Comparison of ENCODE assay signal across 1 cellular context in the genomic region with DNA sequence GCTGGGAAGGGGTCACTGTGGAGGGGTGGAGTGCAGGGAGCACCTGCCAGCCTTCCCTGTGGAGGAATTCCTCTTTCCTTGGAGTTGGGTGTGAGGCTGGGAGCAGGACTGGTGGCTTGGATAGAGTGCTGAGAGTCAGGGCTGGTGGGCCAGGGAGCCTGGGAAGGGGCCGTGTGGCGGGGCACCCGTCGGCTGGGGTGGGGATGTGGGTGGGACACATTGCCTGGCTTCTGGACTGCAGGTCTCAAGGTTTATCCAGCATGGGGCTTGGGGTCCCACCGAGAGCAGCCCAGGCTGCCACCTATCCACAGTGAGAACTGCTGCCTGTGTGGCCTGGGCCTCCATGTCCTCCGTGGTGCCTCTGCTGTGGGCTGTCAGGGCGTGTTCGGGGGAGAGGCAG.
TF ChIP-seq lines count a peak whose summit lies in the region.

No MANE protein-coding gene starts in this region.

TF ChIP-seq in IMR-90, 13 proteins besides CTCF, POLR2A, EP300 and RAD21 (continued from another document):
- no peak for TF ChIP-seq ELK1 (IDR thresholded peaks at IDR 0.05; ENCODE audit: borderline replicate concordance, low read depth, low read length)
